1 cellular context compared by ENCODE assay signal in genomic region chr1:23798662-23799142, GRCh38.
A peak's percentile ranks its signal among the peaks of the same experiment; 100 is the strongest.
TF ChIP-seq lines count a peak whose summit lies in the region.

No MANE protein-coding gene starts in this region.

TF ChIP-seq in GM12878, 131 proteins besides CTCF, POLR2A, EP300 and RAD21:
- TF ChIP-seq MLLT1 (IDR thresholded peaks at IDR 0.05) (peak; percentile 29; the same call in 1 of the 2 replicates), ZBTB33 (IDR thresholded peaks at IDR 0.05) (peak; percentile 44; the same call in 1 of the 2 replicates), ZBTB11 (CRISPR knock-in tag; IDR thresholded peaks at IDR 0.05) (no peak)
